In genomic region chr6:158629376-158630221, GRCh38 we compare ENCODE assay signal across 1 cellular context.
TF ChIP-seq lines count a peak whose summit lies in the region.

No MANE protein-coding gene starts in this region.

TF ChIP-seq in GM23338, 12 proteins besides CTCF, POLR2A, EP300 and RAD21 (continued from another document):
- TF ChIP-seq ZNF462 (CRISPR knock-in tag; IDR thresholded peaks at IDR 0.05) = no peak
- no peak for TF ChIP-seq ZNF114 (CRISPR knock-in tag; IDR thresholded peaks at IDR 0.05)
- TF ChIP-seq JUNB (IDR thresholded peaks at IDR 0.05; ENCODE audit: unreplicated experiment) = no peak
- TF ChIP-seq, protein P1, sequence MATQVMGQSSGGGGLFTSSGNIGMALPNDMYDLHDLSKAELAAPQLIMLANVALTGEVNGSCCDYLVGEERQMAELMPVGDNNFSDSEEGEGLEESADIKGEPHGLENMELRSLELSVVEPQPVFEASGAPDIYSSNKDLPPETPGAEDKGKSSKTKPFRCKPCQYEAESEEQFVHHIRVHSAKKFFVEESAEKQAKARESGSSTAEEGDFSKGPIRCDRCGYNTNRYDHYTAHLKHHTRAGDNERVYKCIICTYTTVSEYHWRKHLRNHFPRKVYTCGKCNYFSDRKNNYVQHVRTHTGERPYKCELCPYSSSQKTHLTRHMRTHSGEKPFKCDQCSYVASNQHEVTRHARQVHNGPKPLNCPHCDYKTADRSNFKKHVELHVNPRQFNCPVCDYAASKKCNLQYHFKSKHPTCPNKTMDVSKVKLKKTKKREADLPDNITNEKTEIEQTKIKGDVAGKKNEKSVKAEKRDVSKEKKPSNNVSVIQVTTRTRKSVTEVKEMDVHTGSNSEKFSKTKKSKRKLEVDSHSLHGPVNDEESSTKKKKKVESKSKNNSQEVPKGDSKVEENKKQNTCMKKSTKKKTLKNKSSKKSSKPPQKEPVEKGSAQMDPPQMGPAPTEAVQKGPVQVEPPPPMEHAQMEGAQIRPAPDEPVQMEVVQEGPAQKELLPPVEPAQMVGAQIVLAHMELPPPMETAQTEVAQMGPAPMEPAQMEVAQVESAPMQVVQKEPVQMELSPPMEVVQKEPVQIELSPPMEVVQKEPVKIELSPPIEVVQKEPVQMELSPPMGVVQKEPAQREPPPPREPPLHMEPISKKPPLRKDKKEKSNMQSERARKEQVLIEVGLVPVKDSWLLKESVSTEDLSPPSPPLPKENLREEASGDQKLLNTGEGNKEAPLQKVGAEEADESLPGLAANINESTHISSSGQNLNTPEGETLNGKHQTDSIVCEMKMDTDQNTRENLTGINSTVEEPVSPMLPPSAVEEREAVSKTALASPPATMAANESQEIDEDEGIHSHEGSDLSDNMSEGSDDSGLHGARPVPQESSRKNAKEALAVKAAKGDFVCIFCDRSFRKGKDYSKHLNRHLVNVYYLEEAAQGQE (IDR thresholded peaks at IDR 0.05; ENCODE audit: unreplicated experiment) = no peak
- TF ChIP-seq ETS1 (IDR thresholded peaks at IDR 0.05) = no peak
- TF ChIP-seq NANOG (IDR thresholded peaks at IDR 0.05; ENCODE audit: borderline replicate concordance) = no peak
- TF ChIP-seq ZNF331 (CRISPR knock-in tag; IDR thresholded peaks at IDR 0.05; ENCODE audit: low read depth) = no peak
- no peak for TF ChIP-seq EZH2 (IDR thresholded peaks at IDR 0.05; ENCODE audit: low read depth, unreplicated experiment)
- TF ChIP-seq EZH2phosphoT487 (IDR thresholded peaks at IDR 0.05; ENCODE audit: unreplicated experiment) = no peak
